In the genomic region with DNA sequence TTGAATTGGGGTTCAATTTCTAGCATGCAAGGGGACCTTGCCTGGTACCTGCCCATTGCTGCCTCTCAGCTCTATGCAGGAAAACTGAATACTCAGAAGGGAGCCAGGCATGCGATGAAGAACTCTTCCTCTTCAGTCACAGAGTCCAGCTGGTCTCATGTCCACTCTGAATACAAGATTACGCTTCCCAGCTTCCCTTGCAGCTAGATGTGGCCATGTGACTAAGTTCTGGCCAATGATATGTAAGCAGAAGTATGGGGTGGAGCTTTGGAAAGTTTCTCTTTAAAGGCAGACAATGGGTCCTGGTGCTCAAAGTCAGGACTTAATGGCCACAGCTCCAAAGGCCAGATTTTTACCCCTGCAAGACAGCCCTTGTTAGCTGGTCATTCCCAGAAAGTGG, we compare ENCODE assay signal across 2 cellular contexts.
TF ChIP-seq lines count a peak whose summit lies in the region.

No MANE protein-coding gene starts in this region.

TF ChIP-seq in Ishikawa, 13 proteins besides CTCF, POLR2A, EP300 and RAD21:
- TF ChIP-seq, protein P1, sequence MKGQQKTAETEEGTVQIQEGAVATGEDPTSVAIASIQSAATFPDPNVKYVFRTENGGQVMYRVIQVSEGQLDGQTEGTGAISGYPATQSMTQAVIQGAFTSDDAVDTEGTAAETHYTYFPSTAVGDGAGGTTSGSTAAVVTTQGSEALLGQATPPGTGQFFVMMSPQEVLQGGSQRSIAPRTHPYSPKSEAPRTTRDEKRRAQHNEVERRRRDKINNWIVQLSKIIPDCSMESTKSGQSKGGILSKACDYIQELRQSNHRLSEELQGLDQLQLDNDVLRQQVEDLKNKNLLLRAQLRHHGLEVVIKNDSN (IDR thresholded peaks at IDR 0.05): peak; percentile 79
- no peak for TF ChIP-seq TEAD4 (IDR thresholded peaks at IDR 0.05)

TF ChIP-seq in K562, 482 proteins besides CTCF, POLR2A, EP300 and RAD21 (continued from another document):
- TF ChIP-seq, protein P2, sequence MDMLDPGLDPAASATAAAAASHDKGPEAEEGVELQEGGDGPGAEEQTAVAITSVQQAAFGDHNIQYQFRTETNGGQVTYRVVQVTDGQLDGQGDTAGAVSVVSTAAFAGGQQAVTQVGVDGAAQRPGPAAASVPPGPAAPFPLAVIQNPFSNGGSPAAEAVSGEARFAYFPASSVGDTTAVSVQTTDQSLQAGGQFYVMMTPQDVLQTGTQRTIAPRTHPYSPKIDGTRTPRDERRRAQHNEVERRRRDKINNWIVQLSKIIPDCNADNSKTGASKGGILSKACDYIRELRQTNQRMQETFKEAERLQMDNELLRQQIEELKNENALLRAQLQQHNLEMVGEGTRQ (CRISPR knock-in tag; IDR thresholded peaks at IDR 0.05): peak; percentile 74
- TF ChIP-seq, protein P1 (CRISPR knock-in tag; IDR thresholded peaks at IDR 0.05): peak; percentile 89
- 0 out of 2 replicates have a peak, but pooled peaks have one; percentile 29 for TF ChIP-seq RAD51 (IDR thresholded peaks at IDR 0.05; ENCODE audit: borderline replicate concordance, low read depth)
